Comparison of ENCODE assay signal across 25 cellular contexts in the genomic region with DNA sequence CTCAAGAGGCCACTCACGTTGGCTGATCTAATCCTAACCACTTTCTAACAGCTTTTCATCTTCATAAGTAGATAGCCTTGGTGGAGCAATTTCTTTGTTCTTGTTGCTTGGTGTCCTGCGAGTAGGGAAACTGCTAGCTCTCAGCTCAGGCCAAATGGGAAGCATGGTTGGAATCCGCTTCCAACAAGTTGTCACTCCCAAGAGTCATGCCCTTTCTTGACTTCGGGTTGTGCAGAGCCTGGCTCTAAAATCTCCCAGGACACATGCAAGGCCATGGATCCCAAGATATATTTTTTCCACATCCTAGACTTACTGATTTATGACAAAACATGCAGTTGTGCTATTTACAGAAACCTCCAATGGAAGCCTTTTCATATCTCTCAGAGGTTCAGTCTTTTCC.
"Had no signal": no experiment of that assay in that cellular context is flagged by ENCODE, and none has a peak within 500 bp of the region (broad histone marks: within the 10 kb centered on the region; RNA-seq: fewer than 3 reads in every experiment).

No MANE protein-coding gene starts in this region.

- H3K9me3 ChIP-seq: suprapubic skin, testis, thyroid gland, upper lobe of right lung, uterus, vagina had no signal

- H3K36me3 ChIP-seq: stomach, suprapubic skin, thyroid gland, tibial artery, transverse colon, upper lobe of left lung, upper lobe of right lung, uterus had no signal

- ATAC-seq: stimulated activated effector memory CD8-positive, alpha-beta T cell treated with anti-CD3 and anti-CD28 coated beads, Interleukin-12 subunit alpha, Interleukin-12 subunit beta, amount 100 ng/mL, for 72 hours; stimulated activated memory B cell treated with anti-CD40 and anti-IgM and Interleukin-4, amounts not matched to agents 10 μg/mL and 1 μg/mL and 100 μg/mL, for 72 hours; stimulated activated naive B cell treated with anti-CD40 and anti-IgM and Interleukin-4, amounts not matched to agents 10 μg/mL and 1 μg/mL and 100 μg/mL, for 72 hours; stimulated activated naive CD8-positive, alpha-beta T cell treated with anti-CD3 and anti-CD28 coated beads, Interleukin-15, amount 100 ng/mL, for 72 hours; stimulated activated naive CD8-positive, alpha-beta T cell treated with anti-CD3 and anti-CD28 coated beads, Interleukin-15, Interleukin-2, amounts not matched to agents 100 U/mL and 50 U/mL, for 24 hours; upper lobe of right lung had no signal

- H3K4me1 ChIP-seq: stomach, suprapubic skin, testis, tibial artery, tibial nerve, transverse colon, upper lobe of left lung, upper lobe of right lung, uterus, vagina had no signal

- H3K27me3 ChIP-seq: stomach, suprapubic skin, testis, thyroid gland, tibial artery, tibial nerve, transverse colon, upper lobe of left lung, upper lobe of right lung, uterus, vagina had no signal

- DNase-seq: stimulated activated CD4-positive, alpha-beta T cell treated with anti-CD3 and anti-CD28 coated beads, Interleukin-2, amount 100 ng/mL, for 48 hours; stimulated activated CD4-positive, alpha-beta T cell treated with anti-CD3 and anti-CD28 coated beads, Interleukin-4, amount 100 ng/mL, for 1 hour; stimulated activated CD4-positive, alpha-beta T cell treated with anti-CD3 and anti-CD28 coated beads, Interleukin-4, amount 100 ng/mL, for 24 hours; stimulated activated CD4-positive, alpha-beta T cell treated with anti-CD3 and anti-CD28 coated beads, Interleukin-4, amount 100 ng/mL, for 4 hours; stimulated activated CD8-positive, alpha-beta memory T cell treated with anti-CD3 and anti-CD28 coated beads, Interleukin-4, amount 100 ng/mL, for 48 hours; stimulated activated naive B cell treated with anti-CD40 and anti-IgM and Interleukin-4, amounts not matched to agents 10 μg/mL and 1 μg/mL and 100 μg/mL, for 72 hours; stimulated activated naive CD4-positive, alpha-beta T cell; stimulated activated naive CD4-positive, alpha-beta T cell treated with Interleukin-2 at 50 U/mL for 16 hours; stimulated activated naive CD8-positive, alpha-beta T cell treated with anti-CD3 and anti-CD28 coated beads, Interleukin-15, amount 100 ng/mL, for 72 hours; stimulated activated naive CD8-positive, alpha-beta T cell treated with anti-CD3 and anti-CD28 coated beads, Interleukin-15, Interleukin-2, amounts not matched to agents 100 U/mL and 50 U/mL, for 24 hours; stomach; substantia nigra; testis; thyroid gland; tibial artery; transverse colon; trophoblast cell; upper lobe of left lung; upper lobe of right lung; uterus had no signal

- H3K4me3 ChIP-seq: stomach, suprapubic skin, testis, thyroid gland, tibial artery, tibial nerve, transverse colon, upper lobe of left lung, upper lobe of right lung, uterus, vagina had no signal

- H3K27ac ChIP-seq: stomach, suprapubic skin, testis, thyroid gland, tibial artery, tibial nerve, transverse colon, upper lobe of left lung, upper lobe of right lung, uterus, vagina had no signal
